Comparison of ENCODE assay signal across 1 cellular context in the genomic region with DNA sequence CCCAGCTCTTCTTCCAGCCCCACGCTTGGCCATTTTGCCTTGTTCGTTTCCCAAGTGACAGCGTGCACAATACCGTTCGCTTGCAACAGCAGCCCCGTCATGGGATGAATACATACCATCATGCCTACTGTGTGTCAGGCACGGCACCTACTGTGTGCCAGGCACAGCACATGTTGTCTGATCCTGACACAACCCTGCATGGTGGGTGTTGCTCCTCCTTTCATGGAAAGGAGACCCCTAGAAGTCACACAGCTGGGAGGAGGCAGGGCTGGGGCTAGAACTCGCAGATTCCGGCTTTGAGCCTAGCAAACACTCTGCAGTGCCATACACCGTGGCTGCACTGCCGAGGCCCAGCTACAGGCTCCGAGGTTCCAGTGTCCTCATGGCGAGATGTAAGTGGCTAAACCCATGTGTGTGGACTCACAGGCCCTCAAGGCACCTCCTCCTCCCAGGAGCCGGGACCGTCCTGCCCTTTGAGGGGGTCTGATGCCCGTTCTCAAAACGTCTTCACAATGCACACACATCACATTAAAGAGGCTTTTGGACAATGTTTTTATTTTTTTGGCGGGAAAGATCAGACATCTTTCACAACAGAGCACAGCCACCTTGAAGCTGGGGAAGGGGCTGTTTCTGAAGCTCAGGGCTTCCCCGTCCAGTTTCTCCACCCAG.
TF ChIP-seq lines count a peak whose summit lies in the region.

No MANE protein-coding gene starts in this region.

TF ChIP-seq in HepG2, 621 proteins besides CTCF, POLR2A, EP300 and RAD21 (continued from another document and continues in another):
- TF ChIP-seq ZNF207 (IDR thresholded peaks at IDR 0.05; ENCODE audit: borderline replicate concordance) (no peak), ZNF749 (CRISPR knock-in tag; IDR thresholded peaks at IDR 0.05; ENCODE audit: borderline replicate concordance) (no peak), NR1H2 (CRISPR knock-in tag; IDR thresholded peaks at IDR 0.05; ENCODE audit: borderline replicate concordance, low read depth) (no peak), GATA4 (IDR thresholded peaks at IDR 0.05; ENCODE audit: borderline replicate concordance, low read depth) (no peak; the same call in 1 of the 2 replicates), KMT2B (CRISPR knock-in tag; IDR thresholded peaks at IDR 0.05) (no peak), BRCA1 (CRISPR knock-in tag; IDR thresholded peaks at IDR 0.05) (no peak), ISX (CRISPR knock-in tag; conservative IDR thresholded peaks at IDR 0.05) (no peak), RAD51 (IDR thresholded peaks at IDR 0.05; ENCODE audit: borderline replicate concordance) (no peak), NFYC (CRISPR knock-in tag; IDR thresholded peaks at IDR 0.05) (no peak), MEF2D (CRISPR knock-in tag; IDR thresholded peaks at IDR 0.05) (no peak; the same call in 1 of the 2 replicates), DNMT1 (CRISPR knock-in tag; IDR thresholded peaks at IDR 0.05) (peak; percentile 72; the same call in 1 of the 2 replicates), ZNF839 (CRISPR knock-in tag; IDR thresholded peaks at IDR 0.05; ENCODE audit: borderline replicate concordance) (peak; percentile 35; the same call in 1 of the 2 replicates), HES4 (CRISPR knock-in tag; IDR thresholded peaks at IDR 0.05; ENCODE audit: borderline replicate concordance) (no peak), PPARG (CRISPR knock-in tag; conservative IDR thresholded peaks at IDR 0.05) (no peak), ATF1 (CRISPR knock-in tag; IDR thresholded peaks at IDR 0.05) (no peak), ZFP37 (CRISPR knock-in tag; IDR thresholded peaks at IDR 0.05; ENCODE audit: borderline replicate concordance) (no peak), HNF4G (IDR thresholded peaks at IDR 0.05; ENCODE audit: borderline replicate concordance, low read depth, low read length) (no peak), HNF4G (CRISPR knock-in tag; IDR thresholded peaks at IDR 0.05; ENCODE audit: borderline replicate concordance, low read depth) (peak; percentile 50; the same call in 1 of the 2 replicates), ZFP62 (CRISPR knock-in tag; IDR thresholded peaks at IDR 0.05) (no peak), ZNF780A (CRISPR knock-in tag; IDR thresholded peaks at IDR 0.05) (no peak), POLR2AphosphoS5 (IDR thresholded peaks at IDR 0.05; ENCODE audit: low read depth, low read length) (peak; percentile 64), CEBPB (IDR thresholded peaks at IDR 0.05; ENCODE audit: borderline replicate concordance, low read depth, low read length) (no peak), THYN1 (CRISPR knock-in tag; IDR thresholded peaks at IDR 0.05; ENCODE audit: borderline replicate concordance, low read depth) (0 out of 2 replicates have a peak, but pooled peaks have one; percentile 53), KLF9 (CRISPR knock-in tag; IDR thresholded peaks at IDR 0.05; ENCODE audit: low read depth) (no peak), ZFP90 (CRISPR knock-in tag; IDR thresholded peaks at IDR 0.05; ENCODE audit: borderline replicate concordance) (0 out of 2 replicates have a peak, but pooled peaks have one; percentile 65), REL (CRISPR knock-in tag; conservative IDR thresholded peaks at IDR 0.05) (no peak), ZNF546 (CRISPR knock-in tag; conservative IDR thresholded peaks at IDR 0.05) (no peak), YEATS4 (CRISPR knock-in tag; IDR thresholded peaks at IDR 0.05; ENCODE audit: borderline replicate concordance) (no peak), TOPORS (CRISPR knock-in tag; IDR thresholded peaks at IDR 0.05) (peak; percentile 70; the same call in 1 of the 2 replicates), SP4 (CRISPR knock-in tag; IDR thresholded peaks at IDR 0.05) (peak; percentile 54), CAMTA2 (CRISPR knock-in tag; IDR thresholded peaks at IDR 0.05; ENCODE audit: borderline replicate concordance) (peak; percentile 88; the same call in 1 of the 2 replicates), ZNF354B (CRISPR knock-in tag; IDR thresholded peaks at IDR 0.05) (peak; percentile 96; the same call in 1 of the 2 replicates), CBFB (CRISPR knock-in tag; IDR thresholded peaks at IDR 0.05) (no peak), ZSCAN12 (CRISPR knock-in tag; IDR thresholded peaks at IDR 0.05) (no peak), ATM (IDR thresholded peaks at IDR 0.05; ENCODE audit: borderline replicate concordance) (no peak), TMF1 (CRISPR knock-in tag; IDR thresholded peaks at IDR 0.05; ENCODE audit: low read depth) (no peak), ELF3 (CRISPR knock-in tag; IDR thresholded peaks at IDR 0.05) (no peak)
- TF ChIP-seq, protein P1, sequence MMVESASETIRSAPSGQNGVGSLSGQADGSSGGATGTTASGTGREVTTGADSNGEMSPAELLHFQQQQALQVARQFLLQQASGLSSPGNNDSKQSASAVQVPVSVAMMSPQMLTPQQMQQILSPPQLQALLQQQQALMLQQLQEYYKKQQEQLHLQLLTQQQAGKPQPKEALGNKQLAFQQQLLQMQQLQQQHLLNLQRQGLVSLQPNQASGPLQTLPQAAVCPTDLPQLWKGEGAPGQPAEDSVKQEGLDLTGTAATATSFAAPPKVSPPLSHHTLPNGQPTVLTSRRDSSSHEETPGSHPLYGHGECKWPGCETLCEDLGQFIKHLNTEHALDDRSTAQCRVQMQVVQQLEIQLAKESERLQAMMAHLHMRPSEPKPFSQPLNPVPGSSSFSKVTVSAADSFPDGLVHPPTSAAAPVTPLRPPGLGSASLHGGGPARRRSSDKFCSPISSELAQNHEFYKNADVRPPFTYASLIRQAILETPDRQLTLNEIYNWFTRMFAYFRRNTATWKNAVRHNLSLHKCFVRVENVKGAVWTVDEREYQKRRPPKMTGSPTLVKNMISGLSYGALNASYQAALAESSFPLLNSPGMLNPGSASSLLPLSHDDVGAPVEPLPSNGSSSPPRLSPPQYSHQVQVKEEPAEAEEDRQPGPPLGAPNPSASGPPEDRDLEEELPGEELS (CRISPR knock-in tag; IDR thresholded peaks at IDR 0.05), result no peak
- TF ChIP-seq, protein P2, sequence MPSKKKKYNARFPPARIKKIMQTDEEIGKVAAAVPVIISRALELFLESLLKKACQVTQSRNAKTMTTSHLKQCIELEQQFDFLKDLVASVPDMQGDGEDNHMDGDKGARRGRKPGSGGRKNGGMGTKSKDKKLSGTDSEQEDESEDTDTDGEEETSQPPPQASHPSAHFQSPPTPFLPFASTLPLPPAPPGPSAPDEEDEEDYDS (CRISPR knock-in tag; IDR thresholded peaks at IDR 0.05), result no peak
- TF ChIP-seq, protein P3, sequence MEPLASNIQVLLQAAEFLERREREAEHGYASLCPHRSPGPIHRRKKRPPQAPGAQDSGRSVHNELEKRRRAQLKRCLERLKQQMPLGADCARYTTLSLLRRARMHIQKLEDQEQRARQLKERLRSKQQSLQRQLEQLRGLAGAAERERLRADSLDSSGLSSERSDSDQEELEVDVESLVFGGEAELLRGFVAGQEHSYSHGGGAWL (CRISPR knock-in tag; IDR thresholded peaks at IDR 0.05), result no peak; the same call in 1 of the 2 replicates
- TF ChIP-seq, protein P4, sequence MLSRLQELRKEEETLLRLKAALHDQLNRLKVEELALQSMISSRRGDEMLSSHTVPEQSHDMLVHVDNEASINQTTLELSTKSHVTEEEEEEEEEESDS (CRISPR knock-in tag; IDR thresholded peaks at IDR 0.05; ENCODE audit: borderline replicate concordance), result no peak
- TF ChIP-seq, protein P5, sequence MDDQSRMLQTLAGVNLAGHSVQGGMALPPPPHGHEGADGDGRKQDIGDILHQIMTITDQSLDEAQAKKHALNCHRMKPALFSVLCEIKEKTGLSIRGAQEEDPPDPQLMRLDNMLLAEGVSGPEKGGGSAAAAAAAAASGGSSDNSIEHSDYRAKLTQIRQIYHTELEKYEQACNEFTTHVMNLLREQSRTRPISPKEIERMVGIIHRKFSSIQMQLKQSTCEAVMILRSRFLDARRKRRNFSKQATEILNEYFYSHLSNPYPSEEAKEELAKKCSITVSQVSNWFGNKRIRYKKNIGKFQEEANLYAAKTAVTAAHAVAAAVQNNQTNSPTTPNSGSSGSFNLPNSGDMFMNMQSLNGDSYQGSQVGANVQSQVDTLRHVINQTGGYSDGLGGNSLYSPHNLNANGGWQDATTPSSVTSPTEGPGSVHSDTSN (CRISPR knock-in tag; IDR thresholded peaks at IDR 0.05; ENCODE audit: borderline replicate concordance), result no peak
- TF ChIP-seq, protein P6, sequence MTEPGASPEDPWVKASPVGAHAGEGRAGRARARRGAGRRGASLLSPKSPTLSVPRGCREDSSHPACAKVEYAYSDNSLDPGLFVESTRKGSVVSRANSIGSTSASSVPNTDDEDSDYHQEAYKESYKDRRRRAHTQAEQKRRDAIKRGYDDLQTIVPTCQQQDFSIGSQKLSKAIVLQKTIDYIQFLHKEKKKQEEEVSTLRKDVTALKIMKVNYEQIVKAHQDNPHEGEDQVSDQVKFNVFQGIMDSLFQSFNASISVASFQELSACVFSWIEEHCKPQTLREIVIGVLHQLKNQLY (CRISPR knock-in tag; IDR thresholded peaks at IDR 0.05), result no peak
- TF ChIP-seq, protein P7, sequence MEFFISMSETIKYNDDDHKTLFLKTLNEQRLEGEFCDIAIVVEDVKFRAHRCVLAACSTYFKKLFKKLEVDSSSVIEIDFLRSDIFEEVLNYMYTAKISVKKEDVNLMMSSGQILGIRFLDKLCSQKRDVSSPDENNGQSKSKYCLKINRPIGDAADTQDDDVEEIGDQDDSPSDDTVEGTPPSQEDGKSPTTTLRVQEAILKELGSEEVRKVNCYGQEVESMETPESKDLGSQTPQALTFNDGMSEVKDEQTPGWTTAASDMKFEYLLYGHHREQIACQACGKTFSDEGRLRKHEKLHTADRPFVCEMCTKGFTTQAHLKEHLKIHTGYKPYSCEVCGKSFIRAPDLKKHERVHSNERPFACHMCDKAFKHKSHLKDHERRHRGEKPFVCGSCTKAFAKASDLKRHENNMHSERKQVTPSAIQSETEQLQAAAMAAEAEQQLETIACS (CRISPR knock-in tag; IDR thresholded peaks at IDR 0.05), result no peak
- TF ChIP-seq, protein P8, sequence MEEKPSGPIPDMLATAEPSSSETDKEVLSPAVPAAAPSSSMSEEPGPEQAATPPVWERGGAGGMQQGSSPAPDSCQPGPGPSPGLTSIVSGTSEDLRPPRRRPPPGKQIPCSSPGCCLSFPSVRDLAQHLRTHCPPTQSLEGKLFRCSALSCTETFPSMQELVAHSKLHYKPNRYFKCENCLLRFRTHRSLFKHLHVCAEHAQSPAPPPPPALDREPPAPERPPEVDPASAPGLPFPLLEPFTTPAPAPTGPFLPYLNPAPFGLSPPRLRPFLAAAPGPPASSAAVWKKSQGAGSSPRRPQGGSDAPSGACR (CRISPR knock-in tag; IDR thresholded peaks at IDR 0.05), result no peak; the same call in 1 of the 2 replicates
- TF ChIP-seq, protein P9, sequence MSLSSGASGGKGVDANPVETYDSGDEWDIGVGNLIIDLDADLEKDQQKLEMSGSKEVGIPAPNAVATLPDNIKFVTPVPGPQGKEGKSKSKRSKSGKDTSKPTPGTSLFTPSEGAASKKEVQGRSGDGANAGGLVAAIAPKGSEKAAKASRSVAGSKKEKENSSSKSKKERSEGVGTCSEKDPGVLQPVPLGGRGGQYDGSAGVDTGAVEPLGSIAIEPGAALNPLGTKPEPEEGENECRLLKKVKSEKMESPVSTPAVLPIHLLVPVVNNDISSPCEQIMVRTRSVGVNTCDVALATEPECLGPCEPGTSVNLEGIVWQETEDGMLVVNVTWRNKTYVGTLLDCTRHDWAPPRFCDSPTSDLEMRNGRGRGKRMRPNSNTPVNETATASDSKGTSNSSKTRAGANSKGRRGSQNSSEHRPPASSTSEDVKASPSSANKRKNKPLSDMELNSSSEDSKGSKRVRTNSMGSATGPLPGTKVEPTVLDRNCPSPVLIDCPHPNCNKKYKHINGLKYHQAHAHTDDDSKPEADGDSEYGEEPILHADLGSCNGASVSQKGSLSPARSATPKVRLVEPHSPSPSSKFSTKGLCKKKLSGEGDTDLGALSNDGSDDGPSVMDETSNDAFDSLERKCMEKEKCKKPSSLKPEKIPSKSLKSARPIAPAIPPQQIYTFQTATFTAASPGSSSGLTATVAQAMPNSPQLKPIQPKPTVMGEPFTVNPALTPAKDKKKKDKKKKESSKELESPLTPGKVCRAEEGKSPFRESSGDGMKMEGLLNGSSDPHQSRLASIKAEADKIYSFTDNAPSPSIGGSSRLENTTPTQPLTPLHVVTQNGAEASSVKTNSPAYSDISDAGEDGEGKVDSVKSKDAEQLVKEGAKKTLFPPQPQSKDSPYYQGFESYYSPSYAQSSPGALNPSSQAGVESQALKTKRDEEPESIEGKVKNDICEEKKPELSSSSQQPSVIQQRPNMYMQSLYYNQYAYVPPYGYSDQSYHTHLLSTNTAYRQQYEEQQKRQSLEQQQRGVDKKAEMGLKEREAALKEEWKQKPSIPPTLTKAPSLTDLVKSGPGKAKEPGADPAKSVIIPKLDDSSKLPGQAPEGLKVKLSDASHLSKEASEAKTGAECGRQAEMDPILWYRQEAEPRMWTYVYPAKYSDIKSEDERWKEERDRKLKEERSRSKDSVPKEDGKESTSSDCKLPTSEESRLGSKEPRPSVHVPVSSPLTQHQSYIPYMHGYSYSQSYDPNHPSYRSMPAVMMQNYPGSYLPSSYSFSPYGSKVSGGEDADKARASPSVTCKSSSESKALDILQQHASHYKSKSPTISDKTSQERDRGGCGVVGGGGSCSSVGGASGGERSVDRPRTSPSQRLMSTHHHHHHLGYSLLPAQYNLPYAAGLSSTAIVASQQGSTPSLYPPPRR (CRISPR knock-in tag; IDR thresholded peaks at IDR 0.05; ENCODE audit: borderline replicate concordance), result peak; percentile 68
- TF ChIP-seq, protein P10, sequence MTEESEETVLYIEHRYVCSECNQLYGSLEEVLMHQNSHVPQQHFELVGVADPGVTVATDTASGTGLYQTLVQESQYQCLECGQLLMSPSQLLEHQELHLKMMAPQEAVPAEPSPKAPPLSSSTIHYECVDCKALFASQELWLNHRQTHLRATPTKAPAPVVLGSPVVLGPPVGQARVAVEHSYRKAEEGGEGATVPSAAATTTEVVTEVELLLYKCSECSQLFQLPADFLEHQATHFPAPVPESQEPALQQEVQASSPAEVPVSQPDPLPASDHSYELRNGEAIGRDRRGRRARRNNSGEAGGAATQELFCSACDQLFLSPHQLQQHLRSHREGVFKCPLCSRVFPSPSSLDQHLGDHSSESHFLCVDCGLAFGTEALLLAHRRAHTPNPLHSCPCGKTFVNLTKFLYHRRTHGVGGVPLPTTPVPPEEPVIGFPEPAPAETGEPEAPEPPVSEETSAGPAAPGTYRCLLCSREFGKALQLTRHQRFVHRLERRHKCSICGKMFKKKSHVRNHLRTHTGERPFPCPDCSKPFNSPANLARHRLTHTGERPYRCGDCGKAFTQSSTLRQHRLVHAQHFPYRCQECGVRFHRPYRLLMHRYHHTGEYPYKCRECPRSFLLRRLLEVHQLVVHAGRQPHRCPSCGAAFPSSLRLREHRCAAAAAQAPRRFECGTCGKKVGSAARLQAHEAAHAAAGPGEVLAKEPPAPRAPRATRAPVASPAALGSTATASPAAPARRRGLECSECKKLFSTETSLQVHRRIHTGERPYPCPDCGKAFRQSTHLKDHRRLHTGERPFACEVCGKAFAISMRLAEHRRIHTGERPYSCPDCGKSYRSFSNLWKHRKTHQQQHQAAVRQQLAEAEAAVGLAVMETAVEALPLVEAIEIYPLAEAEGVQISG (CRISPR knock-in tag; IDR thresholded peaks at IDR 0.05), result no peak
- TF ChIP-seq, protein P11, sequence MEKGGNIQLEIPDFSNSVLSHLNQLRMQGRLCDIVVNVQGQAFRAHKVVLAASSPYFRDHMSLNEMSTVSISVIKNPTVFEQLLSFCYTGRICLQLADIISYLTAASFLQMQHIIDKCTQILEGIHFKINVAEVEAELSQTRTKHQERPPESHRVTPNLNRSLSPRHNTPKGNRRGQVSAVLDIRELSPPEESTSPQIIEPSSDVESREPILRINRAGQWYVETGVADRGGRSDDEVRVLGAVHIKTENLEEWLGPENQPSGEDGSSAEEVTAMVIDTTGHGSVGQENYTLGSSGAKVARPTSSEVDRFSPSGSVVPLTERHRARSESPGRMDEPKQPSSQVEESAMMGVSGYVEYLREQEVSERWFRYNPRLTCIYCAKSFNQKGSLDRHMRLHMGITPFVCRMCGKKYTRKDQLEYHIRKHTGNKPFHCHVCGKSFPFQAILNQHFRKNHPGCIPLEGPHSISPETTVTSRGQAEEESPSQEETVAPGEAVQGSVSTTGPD (CRISPR knock-in tag; IDR thresholded peaks at IDR 0.05), result 0 out of 2 replicates have a peak, but pooled peaks have one; percentile 66
